ENCODE assay signal across 28 cellular contexts in genomic region chr6:714100-714499, GRCh38. TPM values are rescaled to one million over a fixed set of nuclear protein-coding genes. Genes with fewer than 3 reads are reported as not detected.
"Had no signal": no experiment of that assay in that cellular context is flagged by ENCODE, and none has a peak within 500 bp of the region (broad histone marks: within the 10 kb centered on the region; RNA-seq: fewer than 3 reads in every experiment).

No MANE protein-coding gene starts in this region.

- H3K4me1 ChIP-seq: SJCRH30 had no signal

- H3K9me3 Mint-ChIP-seq: activated CD4-positive, alpha-beta memory T cell treated with anti-CD3 and anti-CD28 coated beads for 36 hours; activated naive CD4-positive, alpha-beta T cell treated with anti-CD3 and anti-CD28 coated beads for 36 hours; activated naive CD8-positive, alpha-beta T cell treated with anti-CD3 and anti-CD28 coated beads for 36 hours; activated T-cell treated with anti-CD3 and anti-CD28 coated beads, Interleukin-2, amount 50 U/mL, for 4 hours; activated T-helper 17 cell treated with anti-CD3 and anti-CD28 coated beads, Interleukin-2, amount 50 U/mL, for 72 hours; T-helper 1 cell treated with Interleukin-12 subunit alpha and Interleukin-12 subunit beta and Interleukin-4 antibody, amounts not matched to agents 30 μg/mL and 1 μg/mL, for 36 hours had no signal

- H3K27ac ChIP-seq: adrenal gland, SJCRH30 had no signal

- H3K36me3 ChIP-seq: adrenal gland, MG63, SJCRH30 had no signal

- DNase-seq: activated CD4-positive, alpha-beta memory T cell treated with anti-CD3 and anti-CD28 coated beads for 36 hours; activated CD4-positive, alpha-beta T cell treated with anti-CD3 and anti-CD28 coated beads for 48 hours; activated CD4-positive, CD25-positive, alpha-beta regulatory T cell treated with anti-CD3 and anti-CD28 coated beads, Interleukin-2, amount 50 U/mL, for 72 hours; activated CD8-positive, alpha-beta memory T cell treated with anti-CD3 and anti-CD28 coated beads for 24 hours; activated gamma-delta T cell; activated naive CD4-positive, alpha-beta T cell treated with anti-CD3 and anti-CD28 coated beads for 36 hours; activated naive CD8-positive, alpha-beta T cell treated with anti-CD3 and anti-CD28 coated beads for 36 hours; activated T-cell treated with anti-CD3 and anti-CD28 coated beads, Interleukin-2, amount 50 U/mL, for 4 hours; adrenal gland; anterior cingulate cortex; cerebellar nuclear complex; KG1; MG63; MV-4-11; NCI-H1092 treated with DMSO at 0.1 percent for 48 hours; NCI-H1436; NCI-H1694 treated with DMSO at 0.1 percent for 48 hours; NCI-H2029 treated with DMSO at 0.1 percent for 48 hours; NCI-H446; NCI-H524; NCI-H774; RPMI8226; SJCRH30 had no signal

- H3K4me3 Mint-ChIP-seq: activated CD4-positive, alpha-beta memory T cell treated with anti-CD3 and anti-CD28 coated beads for 36 hours; activated naive CD4-positive, alpha-beta T cell treated with anti-CD3 and anti-CD28 coated beads for 36 hours; activated naive CD8-positive, alpha-beta T cell treated with anti-CD3 and anti-CD28 coated beads for 36 hours; activated T-cell treated with anti-CD3 and anti-CD28 coated beads, Interleukin-2, amount 50 U/mL, for 4 hours; activated T-helper 17 cell treated with anti-CD3 and anti-CD28 coated beads, Interleukin-2, amount 50 U/mL, for 72 hours; T-helper 1 cell treated with Interleukin-12 subunit alpha and Interleukin-12 subunit beta and Interleukin-4 antibody, amounts not matched to agents 30 μg/mL and 1 μg/mL, for 36 hours; WTC11 had no signal

- H3K27me3 Mint-ChIP-seq: activated naive CD8-positive, alpha-beta T cell treated with anti-CD3 and anti-CD28 coated beads for 36 hours; activated T-helper 17 cell treated with anti-CD3 and anti-CD28 coated beads, Interleukin-2, amount 50 U/mL, for 72 hours had no signal

- H3K27me3 ChIP-seq: adrenal gland, MG63, SJCRH30 had no signal

- H3K27ac Mint-ChIP-seq: activated CD4-positive, alpha-beta memory T cell treated with anti-CD3 and anti-CD28 coated beads for 36 hours; activated naive CD4-positive, alpha-beta T cell treated with anti-CD3 and anti-CD28 coated beads for 36 hours; activated naive CD8-positive, alpha-beta T cell treated with anti-CD3 and anti-CD28 coated beads for 36 hours; activated T-helper 17 cell treated with anti-CD3 and anti-CD28 coated beads, Interleukin-2, amount 50 U/mL, for 72 hours; WTC11 had no signal

- ATAC-seq: activated T-cell treated with anti-CD3 and anti-CD28 coated beads, Interleukin-2, amount 50 U/mL, for 4 hours; activated T-helper 17 cell treated with anti-CD3 and anti-CD28 coated beads, Interleukin-2, amount 50 U/mL, for 72 hours; Panc1; Right ventricle myocardium inferior; WTC11 had no signal

- H3K9me3 ChIP-seq: adrenal gland, MG63, SJCRH30 had no signal

- H3K36me3 Mint-ChIP-seq: activated CD4-positive, alpha-beta memory T cell treated with anti-CD3 and anti-CD28 coated beads for 36 hours; activated naive CD8-positive, alpha-beta T cell treated with anti-CD3 and anti-CD28 coated beads for 36 hours; WTC11 had no signal

- H3K4me3 ChIP-seq: adrenal gland, MG63, SJCRH30 had no signal

RNA-seq across cellular contexts. Expression of gene HUS1B, which starts 57.2 kb away (rescaled TPM):
- total RNA-seq: Right ventricle myocardium inferior had no signal
